19 cellular contexts compared by ENCODE assay signal in genomic region chr6:54217018-54217417, GRCh38.
A peak's percentile ranks its signal among the peaks of the same experiment; 100 is the strongest.
DNase-seq lines count a peak whose midpoint lies in the region; ATAC-seq, FAIRE-seq and TF ChIP-seq lines count a peak whose summit lies in the region.
"Had no signal": no experiment of that assay in that cellular context is flagged by ENCODE, and none has a peak within 500 bp of the region (broad histone marks: within the 10 kb centered on the region; RNA-seq: fewer than 3 reads in every experiment).

No MANE protein-coding gene starts in this region.

- H3K14ac ChIP-seq in neuronal stem cell (ENCODE audit: low read length): no peak overlapping the region

- no peaks in the 10 kb centered on the region for H3K36me3 ChIP-seq in neuronal stem cell (replicated peaks in 1 of 2; ENCODE audit: control insufficient read depth in 2 of 2, insufficient read depth in 2 of 2, low read length in 2 of 2)
- no peaks in the 10 kb centered on the region for H3K36me3 ChIP-seq in hepatocyte (replicated peaks; ENCODE audit: insufficient read depth, low read depth)

- H2BK15ac ChIP-seq in neuronal stem cell (ENCODE audit: low read length): no peak overlapping the region

- H3K4ac ChIP-seq in neuronal stem cell (ENCODE audit: low read length): no peak overlapping the region

- H3K4me2 ChIP-seq in neuronal stem cell (ENCODE audit: insufficient read depth, low read length, poor library complexity, severe bottlenecking): no peak overlapping the region
- H3K4me2 ChIP-seq in hepatocyte: no peak overlapping the region

- no peak overlapping the region for H4K91ac ChIP-seq in neuronal stem cell (ENCODE audit: low read depth, low read length, poor library complexity)

- no peak for TF ChIP-seq CTCF in hepatocyte (IDR thresholded peaks at IDR 0.05; ENCODE audit: poor library complexity)

- H4K20me1 ChIP-seq in hepatocyte (ENCODE audit: insufficient read depth, poor library complexity, severe bottlenecking): no peaks in the 10 kb centered on the region

- H2AFZ ChIP-seq in neuronal stem cell (ENCODE audit: low read length) (peak overlapping the region; percentile 71), hepatocyte (no peak overlapping the region)

- H3K4me1 ChIP-seq in neuronal stem cell (ENCODE audit: control insufficient read depth in 2 of 2, insufficient read depth in 1 of 2, low read depth in 1 of 2, low read length in 2 of 2): no peaks in the 10 kb centered on the region
- H3K4me1 ChIP-seq in hepatocyte (ENCODE audit: insufficient read depth): no peaks in the 10 kb centered on the region

- H3K9ac ChIP-seq in neuronal stem cell (ENCODE audit: low read depth, low read length, poor library complexity): no peak overlapping the region

- H2AK5ac ChIP-seq in neuronal stem cell (ENCODE audit: low read depth, low read length): no peak overlapping the region

- WGBS in neuronal stem cell (ENCODE audit: extremely low coverage in 2 of 2, insufficient read length in 2 of 2, insufficient replicate concordance in 1 of 2), 2 donors: no CpG with 5 or more reads among the region's 3 CpGs
- 44% methylated on average over 3 of the region's 3 CpGs for WGBS in hepatocyte (ENCODE audit: low lambda C conversion rate, missing lambda C conversion rate)

- H2BK120ac ChIP-seq in neuronal stem cell (ENCODE audit: low read depth, low read length): no peak overlapping the region

- FAIRE-seq in GM12891 (lab: Jason Lieb, UNC): no peak

- H2BK5ac ChIP-seq in neuronal stem cell (ENCODE audit: low read length): no peak overlapping the region

- no peak for ATAC-seq in HG02870 (IDR thresholded peaks at IDR 0.05; ENCODE audit: unreplicated experiment)
- no peak for ATAC-seq in GM18511 (IDR thresholded peaks at IDR 0.05; ENCODE audit: unreplicated experiment)
- ATAC-seq: left cardiac atrium had no signal

- H3K79me2 ChIP-seq in hepatocyte: no peaks in the 10 kb centered on the region

- H3K4me3 ChIP-seq in Jurkat, Clone E6-1 (ENCODE audit: low read length): no peak overlapping the region
- H3K4me3 ChIP-seq in neuronal stem cell (ENCODE audit: low read length in 2 of 2): no peak overlapping the region
- no peak overlapping the region for H3K4me3 ChIP-seq in hepatocyte
- H3K4me3 ChIP-seq: coronary artery had no signal

- H4K8ac ChIP-seq in neuronal stem cell (ENCODE audit: low read depth, low read length): no peak overlapping the region

- H3K9me2 ChIP-seq in hepatocyte (replicated peaks; ENCODE audit: insufficient read depth): no peaks in the 10 kb centered on the region

- H3K27ac ChIP-seq in neuronal stem cell (replicated peaks; ENCODE audit: low read length) (no peak overlapping the region), hepatocyte (no peak overlapping the region)
- H3K27ac ChIP-seq: coronary artery had no signal

- H3K27me3 ChIP-seq in neuronal stem cell (ENCODE audit: control insufficient read depth in 3 of 3, insufficient read depth in 3 of 3, low read depth in 1 of 3, low read length in 3 of 3) (no peaks in the 10 kb centered on the region), hepatocyte (no peaks in the 10 kb centered on the region)

- H3K9me3 ChIP-seq in neuronal stem cell (replicated peaks in 1 of 2; ENCODE audit: control insufficient read depth in 2 of 2, insufficient read depth in 1 of 2, low read depth in 1 of 2, low read length in 2 of 2) (no peaks in the 10 kb centered on the region), hepatocyte (ENCODE audit: low read depth) (no peaks in the 10 kb centered on the region)

- no peak for TF ChIP-seq POLR2A in GM12891 (IDR thresholded peaks at IDR 0.05; ENCODE audit: low read depth, low read length)

- H2BK12ac ChIP-seq in neuronal stem cell (ENCODE audit: low read length): no peak overlapping the region

- H3K79me1 ChIP-seq in neuronal stem cell (ENCODE audit: low read depth, low read length): no peaks in the 10 kb centered on the region

- no peak overlapping the region for H3K18ac ChIP-seq in neuronal stem cell (ENCODE audit: low read length)

- H3K23ac ChIP-seq in neuronal stem cell (ENCODE audit: low read depth, low read length, poor library complexity): no peak overlapping the region

- DNase-seq in GM12891 (ENCODE audit: insufficient read length, low spot score): no peak
- DNase-seq in Jurkat, Clone E6-1 (ENCODE audit: low read depth, low spot score): peak; percentile 57
- peak; percentile 43 for DNase-seq in OCI-M1 (lab: John Stamatoyannopoulos, UW)
- DNase-seq in neuronal stem cell (ENCODE audit: low spot score): no peak
- no peak for DNase-seq in hepatocyte (ENCODE audit: low spot score)
- DNase-seq in NCI-H2107 treated with DMSO at 0.1 percent for 48 hours (lab: John Stamatoyannopoulos, UW; ENCODE audit: unreplicated experiment): no peak
- DNase-seq: activated CD4-positive, CD25-positive, alpha-beta regulatory T cell; activated naive CD8-positive, alpha-beta T cell treated with anti-CD3 and anti-CD28 coated beads for 36 hours; HCEC 1CT; hippocampal formation; Karpas-422; left cardiac atrium; NCI-H1694 treated with DMSO at 0.1 percent for 48 hours; NCI-H226; SHP77; stimulated activated CD4-positive, alpha-beta T cell treated with anti-CD3 and anti-CD28 coated beads, Interleukin-12 subunit alpha, Interleukin-12 subunit beta, amount 100 ng/mL, for 4 hours had no signal

TF ChIP-seq in GM12891, 5 proteins besides CTCF, POLR2A, EP300 and RAD21:
- TF ChIP-seq POU2F2 (IDR thresholded peaks at IDR 0.05; ENCODE audit: low read depth, low read length) (no peak), SPI1 (IDR thresholded peaks at IDR 0.05; ENCODE audit: low read depth, low read length) (peak; percentile 32; the same call in 1 of the 2 replicates)
TF ChIP-seq in GM12891: peak in this region for 1.

Comparison
In these comparisons a context has a peak if more than half of its experiments do, and no peak if none do; other contexts are left out.
1. DNase-seq: peak in Jurkat, Clone E6-1 (single experiment) and OCI-M1 (single experiment); none in GM12891 (single experiment), neuronal stem cell (single experiment), hepatocyte (single experiment) and NCI-H2107 treated with DMSO at 0.1 percent for 48 hours (single experiment).